In genomic region chr1:82819234-82819633, GRCh38 we compare ENCODE assay signal across 11 cellular contexts.
DNase-seq lines count a peak whose midpoint lies in the region; TF ChIP-seq lines count a peak whose summit lies in the region.
"Had no signal": no experiment of that assay in that cellular context is flagged by ENCODE, and none has a peak within 500 bp of the region (broad histone marks: within the 10 kb centered on the region; RNA-seq: fewer than 3 reads in every experiment).

No MANE protein-coding gene starts in this region.

- H3K9ac ChIP-seq in parathyroid adenoma, result no peak overlapping the region

- H3K79me2 ChIP-seq in PC-9 (ENCODE audit: low read depth), result no peaks in the 10 kb centered on the region
- H3K79me2 ChIP-seq in parathyroid adenoma, result no peaks in the 10 kb centered on the region

- no peaks in the 10 kb centered on the region for H3K4me1 ChIP-seq in PC-9 (replicated peaks; ENCODE audit: insufficient read depth)
- H3K4me1 ChIP-seq in parathyroid adenoma, result no peaks in the 10 kb centered on the region

- H2AFZ ChIP-seq in PC-9 (0 out of 2 replicates have a peak overlapping the region, but pooled peaks have one; percentile 24), parathyroid adenoma (peak overlapping the region; percentile 28)

- no peaks in the 10 kb centered on the region for H3F3A ChIP-seq in PC-9 (ENCODE audit: insufficient read depth, low read depth)

- CTCF ChIA-PET in activated CD4-positive, alpha-beta T cell treated with anti-CD3 and anti-CD28 coated beads, Interleukin-2, amount 10 ng/mL, durations not matched to agents 7 days and 5 days (lab: Charles Lee), result no interaction called here
- CTCF ChIA-PET in HEK293T (lab: Yijun Ruan, JAX), result no interaction called here
- CTCF ChIA-PET in PC-9 (lab: Charles Lee), result no interaction called here

- H3K4me3 Mint-ChIP-seq in activated CD4-positive, alpha-beta T cell treated with anti-CD3 and anti-CD28 coated beads, Interleukin-2, amount 10 ng/mL, durations not matched to agents 7 days and 5 days, result no peak overlapping the region
- H3K4me3 Mint-ChIP-seq: activated T-cell treated with anti-CD3 and anti-CD28 coated beads, Interleukin-2, amount 50 U/mL, for 4 hours had no signal

- POLR2A ChIA-PET in activated CD4-positive, alpha-beta T cell treated with anti-CD3 and anti-CD28 coated beads, Interleukin-2, amount 10 ng/mL, durations not matched to agents 7 days and 5 days (lab: Charles Lee), result no interaction called here
- POLR2A ChIA-PET in HEK293T (lab: Yijun Ruan, JAX), result no interaction called here
- POLR2A ChIA-PET in PC-9 (lab: Charles Lee; ENCODE audit: unreplicated experiment), result no interaction called here

- TF ChIP-seq CTCF in PC-9 (conservative IDR thresholded peaks at IDR 0.05) (no peak), parathyroid adenoma (IDR thresholded peaks at IDR 0.05) (no peak)

- H3K27ac ChIP-seq in PC-9 (no peak overlapping the region), parathyroid adenoma (no peak overlapping the region)

- H3K4me3 ChIP-seq in PC-9 (no peak overlapping the region), parathyroid adenoma (ENCODE audit: low read depth, low read length) (no peak overlapping the region)
- H3K4me3 ChIP-seq: K562 had no signal

- H3K36me3 ChIP-seq in PC-9 (ENCODE audit: low read depth) (no peaks in the 10 kb centered on the region), parathyroid adenoma (ENCODE audit: control insufficient read depth, insufficient read depth, low read length) (no peaks in the 10 kb centered on the region)

- peaks cover 17% of the 10 kb centered on the region for H3K4me1 Mint-ChIP-seq in activated CD4-positive, alpha-beta T cell treated with anti-CD3 and anti-CD28 coated beads, Interleukin-2, amount 10 ng/mL, durations not matched to agents 7 days and 5 days

- no peak for DNase-seq in activated CD4-positive, alpha-beta T cell treated with anti-CD3 and anti-CD28 coated beads, Interleukin-2, amount 10 ng/mL, durations not matched to agents 7 days and 5 days
- DNase-seq in activated CD4-positive, alpha-beta T cell treated with anti-CD3 and anti-CD28 coated beads for 4 hours, result no peak
- DNase-seq in HEK293T (ENCODE audit: extremely low spot score), result no peak
- no peak for DNase-seq in PC-9
- DNase-seq in pons (ENCODE audit: low spot score), result no peak
- no peak for DNase-seq in NCI-H226
- no peak for DNase-seq in D341Med (ENCODE audit: low spot score)
- DNase-seq: activated T-cell treated with anti-CD3 and anti-CD28 coated beads, Interleukin-2, amount 50 U/mL, for 4 hours; cortex of kidney had no signal

- no peaks in the 10 kb centered on the region for H3K9me3 ChIP-seq in PC-9 (ENCODE audit: insufficient read depth, low read depth)
- no peaks in the 10 kb centered on the region for H3K9me3 ChIP-seq in parathyroid adenoma (ENCODE audit: control insufficient read depth, low read length)

- H3K27me3 Mint-ChIP-seq in activated CD4-positive, alpha-beta T cell treated with anti-CD3 and anti-CD28 coated beads, Interleukin-2, amount 10 ng/mL, durations not matched to agents 7 days and 5 days, result no peaks in the 10 kb centered on the region

- no peaks in the 10 kb centered on the region for H4K20me1 ChIP-seq in PC-9 (ENCODE audit: insufficient read depth)

- no peaks in the 10 kb centered on the region for H3K27me3 ChIP-seq in PC-9 (ENCODE audit: insufficient read depth, low read depth)
- H3K27me3 ChIP-seq in parathyroid adenoma (ENCODE audit: control insufficient read depth, insufficient read depth, low read length), result no peaks in the 10 kb centered on the region

- no TSS peak for BruUV-seq in PC-9 (replicated peaks; lab: Mats Ljungman, UMichigan)

- H3K4me2 ChIP-seq in PC-9 (peak overlapping the region; percentile 59), parathyroid adenoma (ENCODE audit: low read length) (no peak overlapping the region)

- H3K9me2 ChIP-seq in PC-9 (ENCODE audit: insufficient read depth), result no peaks in the 10 kb centered on the region

- no peaks in the 10 kb centered on the region for H3K9me3 Mint-ChIP-seq in activated CD4-positive, alpha-beta T cell treated with anti-CD3 and anti-CD28 coated beads, Interleukin-2, amount 10 ng/mL, durations not matched to agents 7 days and 5 days

- intact Hi-C loops in PC-9 (cut with micrococcal nuclease; ENCODE audit: unreplicated experiment), result no loop called here

- peak overlapping the region; percentile 76 for H3K27ac Mint-ChIP-seq in activated CD4-positive, alpha-beta T cell treated with anti-CD3 and anti-CD28 coated beads, Interleukin-2, amount 10 ng/mL, durations not matched to agents 7 days and 5 days

- no peaks in the 10 kb centered on the region for H3K36me3 Mint-ChIP-seq in activated CD4-positive, alpha-beta T cell treated with anti-CD3 and anti-CD28 coated beads, Interleukin-2, amount 10 ng/mL, durations not matched to agents 7 days and 5 days (ENCODE audit: low read depth)

TF ChIP-seq in HEK293T, 16 proteins besides CTCF, POLR2A, EP300 and RAD21:
- TF ChIP-seq PKNOX1 (IDR thresholded peaks at IDR 0.05) (peak; percentile 59), FOXK2 (IDR thresholded peaks at IDR 0.05) (no peak), ARNT (IDR thresholded peaks at IDR 0.05) (no peak), SP1 (IDR thresholded peaks at IDR 0.05) (no peak), NFRKB (IDR thresholded peaks at IDR 0.05) (no peak), SUZ12 (IDR thresholded peaks at IDR 0.05) (no peak)
